In genomic region chr2:151729416-151729811, GRCh38 we compare ENCODE assay signal across 28 cellular contexts. TPM values are rescaled to one million over a fixed set of nuclear protein-coding genes. Genes with fewer than 3 reads are reported as not detected.
A peak's percentile ranks its signal among the peaks of the same experiment; 100 is the strongest.
DNase-seq lines count a peak whose midpoint lies in the region; ATAC-seq and TF ChIP-seq lines count a peak whose summit lies in the region.
"Had no signal": no experiment of that assay in that cellular context is flagged by ENCODE, and none has a peak within 500 bp of the region (broad histone marks: within the 10 kb centered on the region; RNA-seq: fewer than 3 reads in every experiment).

No MANE protein-coding gene starts in this region.

- H3K9me3 Mint-ChIP-seq in memory B cell = no peaks in the 10 kb centered on the region
- peaks cover 0 to 1% of the 10 kb centered on the region in 2 donors for H3K9me3 Mint-ChIP-seq in stimulated activated naive B cell treated with anti-CD40 and anti-IgM and Interleukin-4, amounts not matched to agents 10 μg/mL and 1 μg/mL and 100 μg/mL, for 72 hours
- H3K9me3 Mint-ChIP-seq: activated CD8-positive, alpha-beta T cell treated with anti-CD3 and anti-CD28 coated beads for 36 hours; activated naive CD4-positive, alpha-beta T cell treated with anti-CD3 and anti-CD28 coated beads, Interleukin-2, amount 10 ng/mL, durations not matched to agents 7 days and 5 days; neural crest cell; stimulated activated naive CD8-positive, alpha-beta T cell treated with anti-CD3 and anti-CD28 coated beads, Interleukin-15, Interleukin-2, amounts not matched to agents 100 ng/mL and 50 ng/mL, for 24 hours had no signal

- TF ChIP-seq POLR2A in body of pancreas (IDR thresholded peaks at IDR 0.05) = no peak
- TF ChIP-seq POLR2A in heart left ventricle (IDR thresholded peaks at IDR 0.05) = no peak

- whole genome bisulfite sequencing in body of pancreas, 2 donors = 80 to 86% methylated on average over 3 of the region's 3 CpGs
- 93 to 97% (median 95%) methylated on average over 3 of the region's 3 CpGs for WGBS in heart left ventricle, 4 donors

- H3K27me3 Mint-ChIP-seq in memory B cell = no peaks in the 10 kb centered on the region
- no peaks in the 10 kb centered on the region for H3K27me3 Mint-ChIP-seq in stimulated activated naive B cell treated with anti-CD40 and anti-IgM and Interleukin-4, amounts not matched to agents 10 μg/mL and 1 μg/mL and 100 μg/mL, for 72 hours
- H3K27me3 Mint-ChIP-seq: activated CD8-positive, alpha-beta T cell treated with anti-CD3 and anti-CD28 coated beads for 36 hours; activated naive CD4-positive, alpha-beta T cell treated with anti-CD3 and anti-CD28 coated beads, Interleukin-2, amount 10 ng/mL, durations not matched to agents 7 days and 5 days; stimulated activated naive CD8-positive, alpha-beta T cell treated with anti-CD3 and anti-CD28 coated beads, Interleukin-15, Interleukin-2, amounts not matched to agents 100 ng/mL and 50 ng/mL, for 24 hours had no signal

- peaks cover 4% of the 10 kb centered on the region for H3K36me3 Mint-ChIP-seq in memory B cell
- no peaks in the 10 kb centered on the region for H3K36me3 Mint-ChIP-seq in stimulated activated naive B cell treated with anti-CD40 and anti-IgM and Interleukin-4, amounts not matched to agents 10 μg/mL and 1 μg/mL and 100 μg/mL, for 72 hours
- H3K36me3 Mint-ChIP-seq: activated naive CD4-positive, alpha-beta T cell treated with anti-CD3 and anti-CD28 coated beads, Interleukin-2, amount 10 ng/mL, durations not matched to agents 7 days and 5 days had no signal

- H3K4me1 ChIP-seq in MM.1S (ENCODE audit: low read length) (peaks cover 22% of the 10 kb centered on the region), body of pancreas (peaks cover 18% of the 10 kb centered on the region), heart left ventricle (peaks cover 0 to 4% (median 0%) of the 10 kb centered on the region in 12 donors)
- H3K4me1 ChIP-seq: gastroesophageal sphincter, right atrium auricular region, testis had no signal

- H3K27ac Mint-ChIP-seq in memory B cell = peak overlapping the region; percentile 78
- H3K27ac Mint-ChIP-seq in stimulated activated naive B cell treated with anti-CD40 and anti-IgM and Interleukin-4, amounts not matched to agents 10 μg/mL and 1 μg/mL and 100 μg/mL, for 72 hours = peak overlapping the region; percentile 70
- H3K27ac Mint-ChIP-seq: activated CD8-positive, alpha-beta T cell treated with anti-CD3 and anti-CD28 coated beads for 36 hours; activated naive CD4-positive, alpha-beta T cell treated with anti-CD3 and anti-CD28 coated beads, Interleukin-2, amount 10 ng/mL, durations not matched to agents 7 days and 5 days had no signal

- TF ChIP-seq CTCF in MM.1S (IDR thresholded peaks at IDR 0.05; ENCODE audit: low read length) (no peak), body of pancreas (IDR thresholded peaks at IDR 0.05) (no peak), heart left ventricle (IDR thresholded peaks at IDR 0.05) (no peak)

- H3K4me1 Mint-ChIP-seq in memory B cell = peaks cover 23% of the 10 kb centered on the region
- peaks cover 20 to 33% of the 10 kb centered on the region in 2 donors for H3K4me1 Mint-ChIP-seq in stimulated activated naive B cell treated with anti-CD40 and anti-IgM and Interleukin-4, amounts not matched to agents 10 μg/mL and 1 μg/mL and 100 μg/mL, for 72 hours
- H3K4me1 Mint-ChIP-seq: activated naive CD4-positive, alpha-beta T cell treated with anti-CD3 and anti-CD28 coated beads, Interleukin-2, amount 10 ng/mL, durations not matched to agents 7 days and 5 days had no signal

- H3K9ac ChIP-seq in MM.1S (ENCODE audit: low read length) = no peak overlapping the region

- H3K9me3 ChIP-seq in MM.1S (replicated peaks; ENCODE audit: insufficient read depth, low read length) = no peaks in the 10 kb centered on the region
- peaks cover 0 to 4% (median 0%) of the 10 kb centered on the region in 3 donors for H3K9me3 ChIP-seq in body of pancreas
- H3K9me3 ChIP-seq in heart left ventricle = no peaks in the 10 kb centered on the region
- H3K9me3 ChIP-seq: adrenal gland, gastroesophageal sphincter, pancreas, right atrium auricular region, testis had no signal

- H3K79me2 ChIP-seq in MM.1S (ENCODE audit: low read length) = no peaks in the 10 kb centered on the region
- H3K79me2 ChIP-seq: hepatocyte had no signal

- intact Hi-C loops in body of pancreas (cut with DNase I) (no loop called here), heart left ventricle (cut with DNase I) (no loop called here)

- H3K4me2 ChIP-seq in MM.1S (ENCODE audit: low read depth, low read length) = no peak overlapping the region
- H3K4me2 ChIP-seq: hepatocyte, smooth muscle cell had no signal

- H3K4me3 ChIP-seq in MM.1S (ENCODE audit: low read length) (no peak overlapping the region), body of pancreas (no peak overlapping the region), heart left ventricle (no peak overlapping the region)
- H3K4me3 ChIP-seq: adrenal gland, gastroesophageal sphincter, hepatocyte, lung, pancreas, right atrium auricular region, smooth muscle cell, testis had no signal

- H3F3A ChIP-seq in MM.1S (ENCODE audit: insufficient read depth, low read length) = no peaks in the 10 kb centered on the region

- DNase-seq in NCI-H345 (lab: John Stamatoyannopoulos, UW) (peak; percentile 45), NCI-H345 treated with DMSO at 0.1 percent for 48 hours (lab: John Stamatoyannopoulos, UW; ENCODE audit: unreplicated experiment) (no peak), MM.1S (no peak), memory B cell (ENCODE audit: low spot score in 2 of 2) (no peak), body of pancreas (no peak), heart left ventricle (no peak)
- no peak for DNase-seq in stimulated activated naive B cell treated with anti-CD40 and anti-IgM and Interleukin-4, amounts not matched to agents 10 μg/mL and 1 μg/mL and 100 μg/mL, for 72 hours
- DNase-seq: 8988T; activated CD8-positive, alpha-beta T cell treated with anti-CD3 and anti-CD28 coated beads for 36 hours; activated naive CD4-positive, alpha-beta T cell treated with anti-CD3 and anti-CD28 coated beads, Interleukin-2, amount 10 ng/mL, durations not matched to agents 7 days and 5 days; adrenal gland; Calu3; DND-41; KG1; NCI-H2081 treated with DMSO at 0.1 percent for 48 hours; NCI-H774; pancreas; SHP77 treated with DMSO at 0.1 percent for 48 hours; stimulated activated CD4-positive, alpha-beta T cell treated with anti-CD3 and anti-CD28 coated beads, Interleukin-1b, Interleukin-23, amount 100 ng/mL, for 48 hours; testis had no signal

- H2AFZ ChIP-seq in MM.1S (ENCODE audit: low read length) = no peak overlapping the region
- H2AFZ ChIP-seq: hepatocyte had no signal

- H4K20me1 ChIP-seq in MM.1S (ENCODE audit: insufficient read depth, low read length) = no peaks in the 10 kb centered on the region

- no peaks in the 10 kb centered on the region for H3K9me2 ChIP-seq in MM.1S (replicated peaks; ENCODE audit: insufficient read depth, low read length)

- H3K36me3 ChIP-seq in MM.1S (replicated peaks; ENCODE audit: insufficient read depth, low read length) = no peaks in the 10 kb centered on the region
- no peaks in the 10 kb centered on the region for H3K36me3 ChIP-seq in body of pancreas (replicated peaks in 1 of 2; ENCODE audit: insufficient read depth in 1 of 2, low read depth in 2 of 2)
- H3K36me3 ChIP-seq in heart left ventricle = no peaks in the 10 kb centered on the region
- H3K36me3 ChIP-seq: adrenal gland, gastroesophageal sphincter, pancreas, right atrium auricular region had no signal

- H3K27me3 ChIP-seq in MM.1S (replicated peaks; ENCODE audit: insufficient read depth, low read length) (no peaks in the 10 kb centered on the region), body of pancreas (no peaks in the 10 kb centered on the region), heart left ventricle (no peaks in the 10 kb centered on the region)
- H3K27me3 ChIP-seq: adrenal gland, gastroesophageal sphincter, hepatocyte, pancreas, right atrium auricular region, testis had no signal

- ATAC-seq in memory B cell (ENCODE audit: low read depth) (peak; percentile 40), body of pancreas (no peak), heart left ventricle (no peak), GM19023 (IDR thresholded peaks at IDR 0.05; ENCODE audit: unreplicated experiment) (no peak)
- peak; percentile 53 to 59 for ATAC-seq in stimulated activated naive B cell treated with anti-CD40 and anti-IgM and Interleukin-4, amounts not matched to agents 10 μg/mL and 1 μg/mL and 100 μg/mL, for 72 hours (replicated peaks)
- ATAC-seq: activated CD8-positive, alpha-beta T cell treated with anti-CD3 and anti-CD28 coated beads for 36 hours; gastroesophageal sphincter; pancreas had no signal

- H3K4me3 Mint-ChIP-seq in memory B cell = peak overlapping the region; percentile 9
- peak overlapping the region in 1 of 2 donors; percentile 38 for H3K4me3 Mint-ChIP-seq in stimulated activated naive B cell treated with anti-CD40 and anti-IgM and Interleukin-4, amounts not matched to agents 10 μg/mL and 1 μg/mL and 100 μg/mL, for 72 hours
- H3K4me3 Mint-ChIP-seq: activated CD8-positive, alpha-beta T cell treated with anti-CD3 and anti-CD28 coated beads for 36 hours; activated naive CD4-positive, alpha-beta T cell treated with anti-CD3 and anti-CD28 coated beads, Interleukin-2, amount 10 ng/mL, durations not matched to agents 7 days and 5 days; neural crest cell; stimulated activated naive CD8-positive, alpha-beta T cell treated with anti-CD3 and anti-CD28 coated beads, Interleukin-15, Interleukin-2, amounts not matched to agents 100 ng/mL and 50 ng/mL, for 24 hours had no signal

- peak overlapping the region; percentile 22; the same call in 1 of the 2 replicates for H3K27ac ChIP-seq in MM.1S (ENCODE audit: low read length)
- no peak overlapping the region for H3K27ac ChIP-seq in body of pancreas
- no peak overlapping the region for H3K27ac ChIP-seq in heart left ventricle
- H3K27ac ChIP-seq: adrenal gland, gastroesophageal sphincter, hepatocyte, pancreas, testis had no signal

RNA-seq across cellular contexts. Expression of gene NEB, which starts 4.9 kb away (rescaled TPM):
- 1 to 10 TPM; 2.3 to 3.9 TPM for total RNA-seq in body of pancreas
- total RNA-seq in heart left ventricle = 10 to 100 TPM in 2 of 9 donors, 1 to 10 TPM in 6, under 1 TPM in 1; 0.72 to 23.9 (median 3.0) TPM
- 1 to 10 TPM in 1 of 2 donors, under 1 TPM in 1; 0.43 to 4.4 TPM for polyA plus RNA-seq in heart left ventricle

Comparison
In these comparisons a context has a peak if more than half of its experiments do, and no peak if none do; other contexts are left out.
1. ATAC-seq: peak in memory B cell (single experiment) and stimulated activated naive B cell treated with anti-CD40 and anti-IgM and Interleukin-4, amounts not matched to agents 10 μg/mL and 1 μg/mL and 100 μg/mL, for 72 hours (2 of 2); none in body of pancreas (single experiment), heart left ventricle (0 of 4) and GM19023 (single experiment).